3 cellular contexts compared by ENCODE assay signal in genomic region chr16:70011120-70011519, GRCh38. TPM values are rescaled to one million over a fixed set of nuclear protein-coding genes. Genes with fewer than 3 reads are reported as not detected.
"Had no signal": no experiment of that assay in that cellular context is flagged by ENCODE, and none has a peak within 500 bp of the region (broad histone marks: within the 10 kb centered on the region; RNA-seq: fewer than 3 reads in every experiment).

No MANE protein-coding gene starts in this region.

RNA-seq across cellular contexts. Expression of gene CLEC18A, which starts 60.0 kb away (rescaled TPM):
- total RNA-seq: occipital lobe had no signal
- polyA plus RNA-seq: immature natural killer cell; naive thymus-derived CD4-positive, alpha-beta T cell had no signal
